In genomic region chr15:99450896-99451358, GRCh38 we compare ENCODE assay signal across 8 cellular contexts.
DNase-seq lines count a peak whose midpoint lies in the region; ATAC-seq, FAIRE-seq and TF ChIP-seq lines count a peak whose summit lies in the region.

No MANE protein-coding gene starts in this region.

- H3K79me2 ChIP-seq in astrocyte (ENCODE audit: insufficient read depth, low read length) = no peaks in the 10 kb centered on the region

- H3K9ac ChIP-seq in astrocyte (ENCODE audit: low read length) = no peak overlapping the region

- no peaks in the 10 kb centered on the region for H3K36me3 ChIP-seq in astrocyte (ENCODE audit: insufficient read depth, low read length)
- H3K36me3 ChIP-seq in right lobe of liver = no peaks in the 10 kb centered on the region

- H3K4me3 ChIP-seq in astrocyte (ENCODE audit: insufficient read depth, low read depth, low read length) (no peak overlapping the region), right lobe of liver (no peak overlapping the region)

- H3K4me1 Mint-ChIP-seq in astrocyte (ENCODE audit: low read depth, unreplicated experiment) (peaks cover 33% of the 10 kb centered on the region), glutamatergic neuron (ENCODE audit: low read depth, unreplicated experiment) (peaks cover 2% of the 10 kb centered on the region)

- TF ChIP-seq POLR2A in right lobe of liver (IDR thresholded peaks at IDR 0.05) = no peak

- peak overlapping the region; percentile 43 for H2AFZ ChIP-seq in astrocyte (ENCODE audit: low read depth, low read length)

- whole genome bisulfite sequencing in right lobe of liver (ENCODE audit: insufficient coverage, low coverage, low lambda C conversion rate, missing lambda C conversion rate) = 45% methylated on average over 14 of the region's 14 CpGs

- no peaks in the 10 kb centered on the region for H3K27me3 ChIP-seq in astrocyte (ENCODE audit: insufficient read depth, low read length)
- no peaks in the 10 kb centered on the region for H3K27me3 ChIP-seq in right lobe of liver

- no peaks in the 10 kb centered on the region for H3K9me3 ChIP-seq in astrocyte (ENCODE audit: insufficient read depth, low read depth, low read length)
- H3K9me3 ChIP-seq in right lobe of liver = no peaks in the 10 kb centered on the region

- peak in 3 of 5 donors; percentile 23 to 54 (median 47) for DNase-seq in T-helper 1 cell
- peak; percentile 78 for DNase-seq in astrocyte (ENCODE audit: low read depth)
- peak; percentile 63 to 68 (median 63) for DNase-seq in right lobe of liver
- DNase-seq in stimulated activated CD8-positive, alpha-beta memory T cell treated with anti-CD3 and anti-CD28 coated beads, Interleukin-4, amount 100 ng/mL, for 24 hours (ENCODE audit: low read depth) = peak; percentile 47
- no peak for DNase-seq in glutamatergic neuron
- no peak for DNase-seq in HuH-7 (ENCODE audit: low spot score)
- no peak for DNase-seq in GM13977 (ENCODE audit: low spot score)

- H3K27ac ChIP-seq in astrocyte (ENCODE audit: low read depth, low read length) = no peak overlapping the region
- H3K27ac ChIP-seq in right lobe of liver = no peak overlapping the region

- H3K27me3 Mint-ChIP-seq in astrocyte (ENCODE audit: low read depth, unreplicated experiment) = peaks cover 6% of the 10 kb centered on the region
- no peaks in the 10 kb centered on the region for H3K27me3 Mint-ChIP-seq in glutamatergic neuron (ENCODE audit: unreplicated experiment)

- TF ChIP-seq CTCF in astrocyte (IDR thresholded peaks at IDR 0.05; ENCODE audit: insufficient read depth, low read depth, low read length) = no peak
- no peak for TF ChIP-seq CTCF in right lobe of liver (IDR thresholded peaks at IDR 0.05)
- TF ChIP-seq CTCF in glutamatergic neuron (IDR thresholded peaks at IDR 0.05; ENCODE audit: partially characterized antibody, unreplicated experiment) = no peak
- no peak for TF ChIP-seq CTCF in GM13977 (IDR thresholded peaks at IDR 0.05; ENCODE audit: extremely low read depth, insufficient read depth, missing control alignments)

- H4K20me1 ChIP-seq in astrocyte (ENCODE audit: insufficient read depth, low read length) = no peaks in the 10 kb centered on the region

- H3K36me3 Mint-ChIP-seq in astrocyte (ENCODE audit: low read depth, unreplicated experiment) = no peaks in the 10 kb centered on the region
- H3K36me3 Mint-ChIP-seq in glutamatergic neuron (ENCODE audit: unreplicated experiment) = no peaks in the 10 kb centered on the region

- H3K4me1 ChIP-seq in astrocyte (ENCODE audit: insufficient read depth, low read length) = peaks cover 45% of the 10 kb centered on the region
- no peaks in the 10 kb centered on the region for H3K4me1 ChIP-seq in right lobe of liver

- H3K4me2 ChIP-seq in astrocyte (ENCODE audit: low read length) = peak overlapping the region; percentile 66

- no peak for FAIRE-seq in astrocyte (lab: Jason Lieb, UNC)

- H3K4me3 Mint-ChIP-seq in astrocyte (ENCODE audit: unreplicated experiment) = no peak overlapping the region
- H3K4me3 Mint-ChIP-seq in glutamatergic neuron (ENCODE audit: unreplicated experiment) = no peak overlapping the region

- H3K27ac Mint-ChIP-seq in astrocyte (ENCODE audit: unreplicated experiment) = peak overlapping the region; percentile 34
- H3K27ac Mint-ChIP-seq in glutamatergic neuron (ENCODE audit: unreplicated experiment) = no peak overlapping the region

- in situ Hi-C loops in GM13977 (cut with MboI; ENCODE audit: low pct_unique_long_range_greater_than_20kb, low sequenced_read_pairs, unreplicated experiment) = no loop called here

- intact Hi-C loops in right lobe of liver (cut with DNase I) = no loop called here

- ATAC-seq in GM21723 (IDR thresholded peaks at IDR 0.05; ENCODE audit: unreplicated experiment) = peak; percentile 49
- peak; percentile 19 to 48 (median 30) for ATAC-seq in right lobe of liver

- peaks cover 2% of the 10 kb centered on the region for H3K9me3 Mint-ChIP-seq in astrocyte (ENCODE audit: unreplicated experiment)
- H3K9me3 Mint-ChIP-seq in glutamatergic neuron (ENCODE audit: unreplicated experiment) = no peaks in the 10 kb centered on the region

Comparison
In these comparisons a context has a peak if more than half of its experiments do, and no peak if none do; other contexts are left out.
1. DNase-seq: peak in T-helper 1 cell (3 of 5), astrocyte (single experiment), right lobe of liver (3 of 3) and stimulated activated CD8-positive, alpha-beta memory T cell treated with anti-CD3 and anti-CD28 coated beads, Interleukin-4, amount 100 ng/mL, for 24 hours (single experiment); none in glutamatergic neuron (single experiment), HuH-7 (single experiment) and GM13977 (single experiment).